In the genomic region with DNA sequence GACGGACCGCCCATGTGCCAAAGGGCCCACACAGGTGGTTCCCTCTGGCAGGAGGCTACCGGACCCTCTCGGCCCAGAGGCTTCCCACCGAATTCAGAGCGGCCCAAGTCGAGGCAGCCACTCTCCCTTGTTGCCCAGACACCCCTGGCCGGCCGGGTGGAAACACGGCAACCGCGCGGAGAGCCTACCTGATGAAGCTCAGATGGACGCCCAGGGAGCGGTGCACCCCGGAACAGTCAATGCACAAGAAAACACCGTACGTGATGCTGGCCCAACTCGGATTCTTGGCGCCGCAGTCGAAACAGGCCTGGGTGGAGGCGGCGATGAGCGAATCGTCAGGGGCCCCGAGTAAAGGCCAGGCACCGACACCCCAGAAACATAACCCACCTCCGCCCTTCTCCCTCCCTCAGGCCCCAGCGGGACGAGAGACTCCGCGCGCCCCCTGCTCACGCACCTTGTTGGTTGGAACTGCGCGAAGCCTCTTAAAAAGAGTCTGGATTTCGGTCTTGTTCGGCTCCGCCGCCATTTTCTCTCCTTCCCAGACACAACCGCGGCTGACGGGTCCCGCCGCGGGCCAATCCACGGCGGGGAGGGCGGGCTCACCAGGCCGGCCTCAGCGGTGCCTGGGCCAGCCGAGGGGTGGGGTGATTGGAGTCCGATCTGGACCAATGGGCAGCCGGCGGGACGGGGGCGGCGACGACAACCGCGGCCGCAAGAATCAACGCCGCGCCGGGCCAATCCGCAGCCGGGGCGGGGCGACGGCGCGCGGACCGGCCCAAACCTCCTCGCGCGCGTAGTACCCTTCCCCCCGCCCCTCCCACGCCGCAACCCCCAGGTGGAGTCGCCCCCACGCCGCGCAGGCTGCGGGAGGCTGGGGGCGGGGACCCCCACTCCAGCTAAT, we compare ENCODE assay signal across 1 cellular context.
TF ChIP-seq lines count a peak whose summit lies in the region.

A gene (minus strand): TSS at position 552 of the 901 bp plus-strand sequence. CDS start 26 bp downstream, at position 526.

TF ChIP-seq in K562, 482 proteins besides CTCF, POLR2A, EP300 and RAD21 (continued from another document and continues in another):
- TF ChIP-seq, protein P1, sequence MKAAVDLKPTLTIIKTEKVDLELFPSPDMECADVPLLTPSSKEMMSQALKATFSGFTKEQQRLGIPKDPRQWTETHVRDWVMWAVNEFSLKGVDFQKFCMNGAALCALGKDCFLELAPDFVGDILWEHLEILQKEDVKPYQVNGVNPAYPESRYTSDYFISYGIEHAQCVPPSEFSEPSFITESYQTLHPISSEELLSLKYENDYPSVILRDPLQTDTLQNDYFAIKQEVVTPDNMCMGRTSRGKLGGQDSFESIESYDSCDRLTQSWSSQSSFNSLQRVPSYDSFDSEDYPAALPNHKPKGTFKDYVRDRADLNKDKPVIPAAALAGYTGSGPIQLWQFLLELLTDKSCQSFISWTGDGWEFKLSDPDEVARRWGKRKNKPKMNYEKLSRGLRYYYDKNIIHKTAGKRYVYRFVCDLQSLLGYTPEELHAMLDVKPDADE (conservative IDR thresholded peaks at IDR 0.05; ENCODE audit: control insufficient read depth, low read depth, low read length) = peak; percentile 20; the same call in 1 of the 2 replicates
- TF ChIP-seq COPS2 (conservative IDR thresholded peaks at IDR 0.05) (no peak), HMG20A (CRISPR knock-in tag; conservative IDR thresholded peaks at IDR 0.05) (no peak), ESRRB (CRISPR knock-in tag; IDR thresholded peaks at IDR 0.05; ENCODE audit: borderline replicate concordance) (no peak), CCNT2 (IDR thresholded peaks at IDR 0.05; ENCODE audit: borderline replicate concordance, extremely low read depth, insufficient read length, low read depth, low read length) (peak; percentile 95), SUPT5H (IDR thresholded peaks at IDR 0.05) (peak; percentile 87), MEIS2 (IDR thresholded peaks at IDR 0.05; ENCODE audit: partially characterized antibody) (peak; percentile 48), SP1 (CRISPR knock-in tag; IDR thresholded peaks at IDR 0.05) (peak; percentile 62; the same call in 1 of the 2 replicates), SMAD4 (CRISPR knock-in tag; conservative IDR thresholded peaks at IDR 0.05) (peak; percentile 58; the same call in 1 of the 2 replicates), LCOR (CRISPR knock-in tag; IDR thresholded peaks at IDR 0.05) (peak; percentile 64), TRIM24 (IDR thresholded peaks at IDR 0.05) (peak in 1 of 2 experiments; percentile 16; a peak in 1 of 4 replicates), MYC (IDR thresholded peaks at IDR 0.05; ENCODE audit: low read depth, low read length) (peak; percentile 80), MYC (CRISPR knock-in tag; IDR thresholded peaks at IDR 0.05; ENCODE audit: borderline replicate concordance, low read depth) (peak; percentile 95), FOS (IDR thresholded peaks at IDR 0.05; ENCODE audit: extremely low read depth, insufficient read length) (peak; percentile 60), PTBP1 (IDR thresholded peaks at IDR 0.05; ENCODE audit: low read depth, low read length) (no peak), DIDO1 (tag; IDR thresholded peaks at IDR 0.05; ENCODE audit: low read depth) (0 out of 2 replicates have a peak, but pooled peaks have one; percentile 43), PCBP2 (IDR thresholded peaks at IDR 0.05; ENCODE audit: low read depth, low read length, poor library complexity, severe bottlenecking) (no peak), MXI1 (IDR thresholded peaks at IDR 0.05; ENCODE audit: low read depth, low read length) (0 out of 2 replicates have a peak, but pooled peaks have one; percentile 40), CREB1 (IDR thresholded peaks at IDR 0.05) (peak; percentile 74), CREB1 (CRISPR knock-in tag; IDR thresholded peaks at IDR 0.05) (peak; percentile 56), CEBPG (CRISPR knock-in tag; IDR thresholded peaks at IDR 0.05) (no peak), CEBPG (tag; conservative IDR thresholded peaks at IDR 0.05 in 1 of 2, IDR thresholded peaks at IDR 0.05 in 1 of 2) (no peak), PHF20 (IDR thresholded peaks at IDR 0.05; ENCODE audit: partially characterized antibody) (peak; percentile 84), C11orf30 (IDR thresholded peaks at IDR 0.05; ENCODE audit: low read depth) (peak; percentile 99), ZNF431 (CRISPR knock-in tag; IDR thresholded peaks at IDR 0.05) (peak; percentile 86), TEAD2 (tag; IDR thresholded peaks at IDR 0.05) (no peak), ZNF239 (CRISPR knock-in tag; IDR thresholded peaks at IDR 0.05) (no peak), TAF1 (IDR thresholded peaks at IDR 0.05; ENCODE audit: control insufficient read depth, extremely low read depth, insufficient read depth, low read length, severe bottlenecking) (peak; percentile 87), FOXP1 (CRISPR knock-in tag; IDR thresholded peaks at IDR 0.05) (peak; percentile 70; the same call in 1 of the 2 replicates), PML (IDR thresholded peaks at IDR 0.05; ENCODE audit: low read length) (peak; percentile 69), RBFOX2 (IDR thresholded peaks at IDR 0.05; ENCODE audit: low read depth, low read length) (peak; percentile 90)
- TF ChIP-seq, protein P2, sequence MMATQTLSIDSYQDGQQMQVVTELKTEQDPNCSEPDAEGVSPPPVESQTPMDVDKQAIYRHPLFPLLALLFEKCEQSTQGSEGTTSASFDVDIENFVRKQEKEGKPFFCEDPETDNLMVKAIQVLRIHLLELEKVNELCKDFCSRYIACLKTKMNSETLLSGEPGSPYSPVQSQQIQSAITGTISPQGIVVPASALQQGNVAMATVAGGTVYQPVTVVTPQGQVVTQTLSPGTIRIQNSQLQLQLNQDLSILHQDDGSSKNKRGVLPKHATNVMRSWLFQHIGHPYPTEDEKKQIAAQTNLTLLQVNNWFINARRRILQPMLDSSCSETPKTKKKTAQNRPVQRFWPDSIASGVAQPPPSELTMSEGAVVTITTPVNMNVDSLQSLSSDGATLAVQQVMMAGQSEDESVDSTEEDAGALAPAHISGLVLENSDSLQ (IDR thresholded peaks at IDR 0.05) = peak; percentile 94
- TF ChIP-seq, protein P3, sequence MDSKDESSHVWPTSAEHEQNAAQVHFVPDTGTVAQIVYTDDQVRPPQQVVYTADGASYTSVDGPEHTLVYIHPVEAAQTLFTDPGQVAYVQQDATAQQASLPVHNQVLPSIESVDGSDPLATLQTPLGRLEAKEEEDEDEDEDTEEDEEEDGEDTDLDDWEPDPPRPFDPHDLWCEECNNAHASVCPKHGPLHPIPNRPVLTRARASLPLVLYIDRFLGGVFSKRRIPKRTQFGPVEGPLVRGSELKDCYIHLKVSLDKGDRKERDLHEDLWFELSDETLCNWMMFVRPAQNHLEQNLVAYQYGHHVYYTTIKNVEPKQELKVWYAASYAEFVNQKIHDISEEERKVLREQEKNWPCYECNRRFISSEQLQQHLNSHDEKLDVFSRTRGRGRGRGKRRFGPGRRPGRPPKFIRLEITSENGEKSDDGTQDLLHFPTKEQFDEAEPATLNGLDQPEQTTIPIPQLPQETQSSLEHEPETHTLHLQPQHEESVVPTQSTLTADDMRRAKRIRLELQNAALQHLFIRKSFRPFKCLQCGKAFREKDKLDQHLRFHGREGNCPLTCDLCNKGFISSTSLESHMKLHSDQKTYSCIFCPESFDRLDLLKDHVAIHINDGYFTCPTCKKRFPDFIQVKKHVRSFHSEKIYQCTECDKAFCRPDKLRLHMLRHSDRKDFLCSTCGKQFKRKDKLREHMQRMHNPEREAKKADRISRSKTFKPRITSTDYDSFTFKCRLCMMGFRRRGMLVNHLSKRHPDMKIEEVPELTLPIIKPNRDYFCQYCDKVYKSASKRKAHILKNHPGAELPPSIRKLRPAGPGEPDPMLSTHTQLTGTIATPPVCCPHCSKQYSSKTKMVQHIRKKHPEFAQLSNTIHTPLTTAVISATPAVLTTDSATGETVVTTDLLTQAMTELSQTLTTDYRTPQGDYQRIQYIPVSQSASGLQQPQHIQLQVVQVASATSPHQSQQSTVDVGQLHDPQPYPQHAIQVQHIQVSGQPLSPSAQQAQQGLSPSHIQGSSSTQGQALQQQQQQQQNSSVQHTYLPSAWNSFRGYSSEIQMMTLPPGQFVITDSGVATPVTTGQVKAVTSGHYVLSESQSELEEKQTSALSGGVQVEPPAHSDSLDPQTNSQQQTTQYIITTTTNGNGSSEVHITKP (IDR thresholded peaks at IDR 0.05; ENCODE audit: partially characterized antibody) = peak; percentile 63
- TF ChIP-seq, protein P4, sequence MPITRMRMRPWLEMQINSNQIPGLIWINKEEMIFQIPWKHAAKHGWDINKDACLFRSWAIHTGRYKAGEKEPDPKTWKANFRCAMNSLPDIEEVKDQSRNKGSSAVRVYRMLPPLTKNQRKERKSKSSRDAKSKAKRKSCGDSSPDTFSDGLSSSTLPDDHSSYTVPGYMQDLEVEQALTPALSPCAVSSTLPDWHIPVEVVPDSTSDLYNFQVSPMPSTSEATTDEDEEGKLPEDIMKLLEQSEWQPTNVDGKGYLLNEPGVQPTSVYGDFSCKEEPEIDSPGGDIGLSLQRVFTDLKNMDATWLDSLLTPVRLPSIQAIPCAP (CRISPR knock-in tag; IDR thresholded peaks at IDR 0.05; ENCODE audit: borderline replicate concordance) = no peak
- TF ChIP-seq, protein P5, sequence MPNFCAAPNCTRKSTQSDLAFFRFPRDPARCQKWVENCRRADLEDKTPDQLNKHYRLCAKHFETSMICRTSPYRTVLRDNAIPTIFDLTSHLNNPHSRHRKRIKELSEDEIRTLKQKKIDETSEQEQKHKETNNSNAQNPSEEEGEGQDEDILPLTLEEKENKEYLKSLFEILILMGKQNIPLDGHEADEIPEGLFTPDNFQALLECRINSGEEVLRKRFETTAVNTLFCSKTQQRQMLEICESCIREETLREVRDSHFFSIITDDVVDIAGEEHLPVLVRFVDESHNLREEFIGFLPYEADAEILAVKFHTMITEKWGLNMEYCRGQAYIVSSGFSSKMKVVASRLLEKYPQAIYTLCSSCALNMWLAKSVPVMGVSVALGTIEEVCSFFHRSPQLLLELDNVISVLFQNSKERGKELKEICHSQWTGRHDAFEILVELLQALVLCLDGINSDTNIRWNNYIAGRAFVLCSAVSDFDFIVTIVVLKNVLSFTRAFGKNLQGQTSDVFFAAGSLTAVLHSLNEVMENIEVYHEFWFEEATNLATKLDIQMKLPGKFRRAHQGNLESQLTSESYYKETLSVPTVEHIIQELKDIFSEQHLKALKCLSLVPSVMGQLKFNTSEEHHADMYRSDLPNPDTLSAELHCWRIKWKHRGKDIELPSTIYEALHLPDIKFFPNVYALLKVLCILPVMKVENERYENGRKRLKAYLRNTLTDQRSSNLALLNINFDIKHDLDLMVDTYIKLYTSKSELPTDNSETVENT (CRISPR knock-in tag; IDR thresholded peaks at IDR 0.05) = peak; percentile 44
- TF ChIP-seq, protein P6, sequence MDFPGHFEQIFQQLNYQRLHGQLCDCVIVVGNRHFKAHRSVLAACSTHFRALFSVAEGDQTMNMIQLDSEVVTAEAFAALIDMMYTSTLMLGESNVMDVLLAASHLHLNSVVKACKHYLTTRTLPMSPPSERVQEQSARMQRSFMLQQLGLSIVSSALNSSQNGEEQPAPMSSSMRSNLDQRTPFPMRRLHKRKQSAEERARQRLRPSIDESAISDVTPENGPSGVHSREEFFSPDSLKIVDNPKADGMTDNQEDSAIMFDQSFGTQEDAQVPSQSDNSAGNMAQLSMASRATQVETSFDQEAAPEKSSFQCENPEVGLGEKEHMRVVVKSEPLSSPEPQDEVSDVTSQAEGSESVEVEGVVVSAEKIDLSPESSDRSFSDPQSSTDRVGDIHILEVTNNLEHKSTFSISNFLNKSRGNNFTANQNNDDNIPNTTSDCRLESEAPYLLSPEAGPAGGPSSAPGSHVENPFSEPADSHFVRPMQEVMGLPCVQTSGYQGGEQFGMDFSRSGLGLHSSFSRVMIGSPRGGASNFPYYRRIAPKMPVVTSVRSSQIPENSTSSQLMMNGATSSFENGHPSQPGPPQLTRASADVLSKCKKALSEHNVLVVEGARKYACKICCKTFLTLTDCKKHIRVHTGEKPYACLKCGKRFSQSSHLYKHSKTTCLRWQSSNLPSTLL (IDR thresholded peaks at IDR 0.05) = no peak
- TF ChIP-seq, protein P7, sequence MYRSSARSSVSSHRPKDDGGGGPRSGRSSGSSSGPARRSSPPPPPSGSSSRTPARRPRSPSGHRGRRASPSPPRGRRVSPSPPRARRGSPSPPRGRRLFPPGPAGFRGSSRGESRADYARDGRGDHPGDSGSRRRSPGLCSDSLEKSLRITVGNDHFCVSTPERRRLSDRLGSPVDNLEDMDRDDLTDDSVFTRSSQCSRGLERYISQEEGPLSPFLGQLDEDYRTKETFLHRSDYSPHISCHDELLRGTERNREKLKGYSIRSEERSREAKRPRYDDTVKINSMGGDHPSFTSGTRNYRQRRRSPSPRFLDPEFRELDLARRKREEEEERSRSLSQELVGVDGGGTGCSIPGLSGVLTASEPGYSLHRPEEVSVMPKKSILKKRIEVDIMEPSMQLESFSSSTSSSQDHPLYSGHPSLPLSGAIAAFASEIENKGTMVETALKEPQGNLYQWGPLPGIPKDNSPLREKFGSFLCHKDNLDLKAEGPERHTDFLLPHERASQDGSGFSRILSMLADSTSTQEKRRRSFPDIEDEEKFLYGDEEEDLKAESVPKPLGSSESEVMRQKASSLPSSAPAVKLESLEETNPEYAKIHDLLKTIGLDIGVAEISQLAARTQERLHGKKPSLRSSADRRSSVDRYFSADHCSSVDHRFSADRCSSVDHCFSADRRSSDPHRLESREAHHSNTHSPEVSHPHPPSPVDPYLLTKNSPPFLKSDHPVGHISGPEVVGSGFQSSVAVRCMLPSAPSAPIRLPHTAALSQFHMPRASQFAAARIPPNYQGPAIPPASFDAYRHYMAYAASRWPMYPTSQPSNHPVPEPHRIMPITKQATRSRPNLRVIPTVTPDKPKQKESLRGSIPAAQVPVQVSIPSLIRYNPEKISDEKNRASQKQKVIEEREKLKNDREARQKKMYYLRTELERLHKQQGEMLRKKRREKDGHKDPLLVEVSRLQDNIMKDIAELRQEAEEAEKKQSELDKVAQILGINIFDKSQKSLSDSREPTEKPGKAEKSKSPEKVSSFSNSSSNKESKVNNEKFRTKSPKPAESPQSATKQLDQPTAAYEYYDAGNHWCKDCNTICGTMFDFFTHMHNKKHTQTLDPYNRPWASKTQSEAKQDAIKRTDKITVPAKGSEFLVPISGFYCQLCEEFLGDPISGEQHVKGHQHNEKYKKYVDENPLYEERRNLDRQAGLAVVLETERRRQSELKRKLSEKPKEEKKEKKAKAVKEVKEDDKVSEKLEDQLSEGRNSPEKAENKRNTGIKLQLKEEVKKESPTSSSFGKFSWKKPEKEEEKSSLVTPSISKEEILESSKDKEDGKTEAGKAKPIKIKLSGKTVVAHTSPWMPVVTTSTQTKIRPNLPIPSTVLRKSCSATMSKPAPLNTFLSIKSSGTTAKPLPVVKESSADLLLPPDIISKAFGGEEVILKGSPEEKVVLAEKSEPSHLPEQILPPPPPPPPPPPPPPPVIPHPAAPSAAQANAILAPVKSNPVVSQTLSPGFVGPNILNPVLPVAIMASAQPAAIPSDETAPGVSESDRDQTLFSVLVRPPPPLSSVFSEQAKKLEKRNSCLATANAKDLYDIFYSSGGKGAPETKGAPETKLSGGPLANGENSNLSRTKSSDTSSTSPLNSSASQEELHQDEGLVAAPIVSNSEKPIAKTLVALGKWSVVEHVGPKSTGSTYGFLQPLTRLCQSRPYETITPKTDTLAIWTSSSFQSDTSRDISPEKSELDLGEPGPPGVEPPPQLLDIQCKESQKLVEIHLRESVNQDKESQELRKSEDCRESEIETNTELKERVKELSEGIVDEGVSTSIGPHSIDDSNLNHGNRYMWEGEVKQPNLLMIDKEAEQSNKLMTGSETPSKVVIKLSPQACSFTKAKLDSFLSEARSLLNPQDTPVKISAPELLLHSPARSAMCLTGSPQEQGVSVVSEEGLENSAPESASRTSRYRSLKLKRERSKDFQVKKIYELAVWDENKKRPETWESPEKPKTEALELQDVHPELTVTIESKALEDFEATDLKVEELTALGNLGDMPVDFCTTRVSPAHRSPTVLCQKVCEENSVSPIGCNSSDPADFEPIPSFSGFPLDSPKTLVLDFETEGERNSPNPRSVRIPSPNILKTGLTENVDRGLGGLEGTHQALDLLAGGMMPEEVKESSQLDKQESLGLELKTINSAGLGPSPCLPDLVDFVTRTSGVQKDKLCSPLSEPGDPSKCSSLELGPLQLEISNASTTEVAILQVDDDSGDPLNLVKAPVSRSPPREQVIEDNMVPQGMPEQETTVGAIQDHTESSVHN (IDR thresholded peaks at IDR 0.05; ENCODE audit: borderline replicate concordance in 1 of 2, low read depth in 1 of 2) = no peak
